15 cellular contexts compared by ENCODE assay signal in the genomic region with DNA sequence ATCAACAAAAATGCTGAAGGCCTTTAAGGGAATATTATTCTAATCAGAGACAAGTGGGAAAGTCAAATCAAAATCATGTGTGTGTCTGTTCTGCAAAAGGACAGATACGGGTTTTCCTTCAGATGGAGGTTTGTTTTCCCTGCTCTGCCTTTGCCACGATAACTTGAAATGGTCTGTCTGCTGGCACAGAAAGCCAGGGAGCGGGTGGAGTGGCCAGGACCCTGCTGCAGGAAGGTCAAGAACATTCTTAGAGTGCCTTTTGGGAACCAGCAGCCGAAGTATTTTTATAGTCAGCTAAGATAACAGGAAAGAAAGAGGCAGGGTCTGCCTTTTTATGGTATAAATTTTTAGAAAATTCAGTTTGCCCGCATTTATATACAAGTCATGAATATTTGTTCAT.
DNase-seq lines count a peak whose midpoint lies in the region; ATAC-seq and TF ChIP-seq lines count a peak whose summit lies in the region.
"Had no signal": no experiment of that assay in that cellular context is flagged by ENCODE, and none has a peak within 500 bp of the region (broad histone marks: within the 10 kb centered on the region; RNA-seq: fewer than 3 reads in every experiment).

No MANE protein-coding gene starts in this region.

- H3K27me3 ChIP-seq in ascending aorta: no peaks in the 10 kb centered on the region
- H3K27me3 ChIP-seq in aorta (ENCODE audit: control insufficient read depth in 1 of 2, insufficient read depth in 2 of 2, low read length in 1 of 2): no peaks in the 10 kb centered on the region

- intact Hi-C loops in ascending aorta (cut with DNase I): no loop called here
- intact Hi-C loops in aorta (cut with DNase I): no loop called here

- no peak overlapping the region for H3K4me3 ChIP-seq in ascending aorta
- H3K4me3 ChIP-seq in coronary artery: no peak overlapping the region
- H3K4me3 ChIP-seq in aorta (ENCODE audit: low read length in 2 of 2): no peak overlapping the region
- H3K4me3 ChIP-seq: A549, GM23338 had no signal

- peak; percentile 73 for ATAC-seq in aorta (ENCODE audit: low FRiP score)
- ATAC-seq: A549; CD8-positive, alpha-beta T cell; GM23338 had no signal

- no peaks in the 10 kb centered on the region for H3K9me3 ChIP-seq in ascending aorta
- H3K9me3 ChIP-seq in aorta (ENCODE audit: control insufficient read depth, low read length): no peaks in the 10 kb centered on the region
- H3K9me3 ChIP-seq: A549, Caco-2 had no signal

- 5 to 7% methylated on average over 5 of the region's 5 CpGs for WGBS in aorta, 2 donors

- H3K4me1 ChIP-seq in ascending aorta (peaks cover 0 to 9% of the 10 kb centered on the region in 2 donors), aorta (ENCODE audit: control insufficient read depth in 1 of 2, insufficient read depth in 2 of 2, low read length in 2 of 2) (peaks cover 4 to 16% of the 10 kb centered on the region in 2 donors)
- H3K4me1 ChIP-seq: A549 had no signal

- no peaks in the 10 kb centered on the region for H3K27me3 Mint-ChIP-seq in osteocyte (ENCODE audit: unreplicated experiment)

- H3K36me3 ChIP-seq in ascending aorta: peaks cover 3 to 24% of the 10 kb centered on the region in 2 donors
- peaks cover 2 to 3% of the 10 kb centered on the region in 2 donors for H3K36me3 ChIP-seq in aorta (ENCODE audit: control insufficient read depth in 1 of 2, insufficient read depth in 2 of 2, low read length in 1 of 2)

- no peaks in the 10 kb centered on the region for H3K9me3 Mint-ChIP-seq in osteocyte (ENCODE audit: unreplicated experiment)
- H3K9me3 Mint-ChIP-seq: CD8-positive, alpha-beta T cell; GM23338 had no signal

- peaks cover 21% of the 10 kb centered on the region for H3K4me1 Mint-ChIP-seq in osteocyte (ENCODE audit: unreplicated experiment)
- H3K4me1 Mint-ChIP-seq: CD14-positive monocyte, GM23338 had no signal

- H3K4me3 Mint-ChIP-seq in osteocyte (ENCODE audit: unreplicated experiment): no peak overlapping the region
- H3K4me3 Mint-ChIP-seq: CD14-positive monocyte; CD8-positive, alpha-beta T cell; GM23338 had no signal

- H3K27ac ChIP-seq in ascending aorta (peak overlapping the region; percentile 9 to 64), coronary artery (peak overlapping the region; percentile 56 to 69), aorta (ENCODE audit: low read depth in 1 of 2, low read length in 2 of 2) (peak overlapping the region; percentile 28 to 68)
- H3K27ac ChIP-seq: A549, HL-60 had no signal

- peak overlapping the region; percentile 62 for H3K27ac Mint-ChIP-seq in osteocyte (ENCODE audit: unreplicated experiment)
- H3K27ac Mint-ChIP-seq: CD14-positive monocyte; CD8-positive, alpha-beta T cell; GM23338 had no signal

- DNase-seq in ascending aorta (ENCODE audit: low spot score in 2 of 2) (no peak), coronary artery (ENCODE audit: low spot score) (peak; percentile 80), osteocyte (ENCODE audit: extremely low spot score, unreplicated experiment) (no peak), aorta (peak in 1 of 2 donors; percentile 66), RPMI8226 (no peak), SKM-1 treated with dmso at 0.1 percent for 144 hours (lab: John Stamatoyannopoulos, UW; ENCODE audit: unreplicated experiment) (no peak)
- DNase-seq: Caco-2; CD8-positive, alpha-beta T cell; DND-41; GDM1; H7 had no signal

- peaks cover 7% of the 10 kb centered on the region for H3K36me3 Mint-ChIP-seq in osteocyte (ENCODE audit: unreplicated experiment)
- H3K36me3 Mint-ChIP-seq: CD14-positive monocyte; CD8-positive, alpha-beta T cell had no signal

- TF ChIP-seq CTCF in ascending aorta (IDR thresholded peaks at IDR 0.05): no peak
- no peak for TF ChIP-seq CTCF in coronary artery (IDR thresholded peaks at IDR 0.05)
- TF ChIP-seq CTCF in osteocyte (IDR thresholded peaks at IDR 0.05): no peak
